ENCODE assay signal across 21 cellular contexts in the genomic region with DNA sequence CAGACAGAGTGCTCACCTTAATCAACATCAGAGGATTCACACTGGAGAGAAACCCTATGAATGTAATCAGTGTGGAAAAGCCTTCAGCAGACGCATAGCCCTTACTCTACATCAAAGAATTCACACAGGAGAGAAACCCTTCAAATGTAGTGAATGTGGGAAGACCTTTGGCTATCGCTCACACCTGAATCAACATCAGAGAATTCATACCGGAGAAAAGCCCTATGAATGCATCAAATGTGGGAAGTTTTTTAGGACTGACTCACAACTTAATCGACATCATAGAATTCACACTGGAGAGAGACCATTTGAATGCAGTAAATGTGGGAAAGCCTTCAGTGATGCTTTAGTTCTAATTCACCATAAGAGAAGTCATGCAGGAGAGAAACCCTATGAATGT. TPM values are rescaled to one million over a fixed set of nuclear protein-coding genes. Genes with fewer than 3 reads are reported as not detected.
DNase-seq lines count a peak whose midpoint lies in the region; ATAC-seq, FAIRE-seq and TF ChIP-seq lines count a peak whose summit lies in the region.
"Had no signal": no experiment of that assay in that cellular context is flagged by ENCODE, and none has a peak within 500 bp of the region (broad histone marks: within the 10 kb centered on the region; RNA-seq: fewer than 3 reads in every experiment).

No MANE protein-coding gene starts in this region.

- H3K56ac ChIP-seq in H1 (replicated peaks; ENCODE audit: insufficient read length, low read depth, low read length): no peak overlapping the region

- TF ChIP-seq CTCF in mammary epithelial cell (conservative IDR thresholded peaks at IDR 0.05 in 1 of 2, IDR thresholded peaks at IDR 0.05 in 1 of 2; ENCODE audit: extremely low read depth in 1 of 2, insufficient read depth in 1 of 2, low read depth in 1 of 2, low read length in 2 of 2) (no peak), breast epithelium (IDR thresholded peaks at IDR 0.05) (no peak), H1 (IDR thresholded peaks at IDR 0.05; ENCODE audit: control extremely low read depth in 1 of 3, insufficient read depth in 1 of 3, low read depth in 1 of 3, low read length in 3 of 3) (no peak), stomach (IDR thresholded peaks at IDR 0.05) (no peak)

- no peak overlapping the region for H3K23ac ChIP-seq in H1 (ENCODE audit: insufficient read length)

- no peak overlapping the region for H4K5ac ChIP-seq in H1 (ENCODE audit: insufficient read length, low read depth, low read length)

- dilution Hi-C loops in mammary epithelial cell (cut with HindIII; ENCODE audit: low sequenced_read_pairs): no loop called here

- no peak overlapping the region for H2BK20ac ChIP-seq in H1 (ENCODE audit: low read length)

- H3K4me2 ChIP-seq in mammary epithelial cell (ENCODE audit: insufficient read depth, low read depth, low read length): no peak overlapping the region
- no peak overlapping the region for H3K4me2 ChIP-seq in H1 (ENCODE audit: insufficient read depth in 1 of 2, low read depth in 2 of 2, low read length in 2 of 2)
- H3K4me2 ChIP-seq: KMS-11, PC-9 had no signal

- no peak overlapping the region for H3K4ac ChIP-seq in H1 (replicated peaks; ENCODE audit: insufficient read length, low read depth, low read length)

- no peaks in the 10 kb centered on the region for H3K4me1 ChIP-seq in mammary epithelial cell (ENCODE audit: insufficient read depth, low read length)
- no peaks in the 10 kb centered on the region for H3K4me1 ChIP-seq in breast epithelium
- no peaks in the 10 kb centered on the region for H3K4me1 ChIP-seq in H1 (replicated peaks in 1 of 4; ENCODE audit: control insufficient read depth in 3 of 4, insufficient read depth in 4 of 4, low read length in 3 of 4)
- H3K4me1 ChIP-seq in muscle layer of duodenum (ENCODE audit: control insufficient read depth in 1 of 2, insufficient read depth in 2 of 2, low read length in 2 of 2): peaks cover 0 to 5% of the 10 kb centered on the region in 2 donors
- no peaks in the 10 kb centered on the region for H3K4me1 ChIP-seq in stomach

- H3K27ac ChIP-seq in mammary epithelial cell (ENCODE audit: insufficient read depth, low read depth, low read length): no peak overlapping the region
- no peak overlapping the region for H3K27ac ChIP-seq in breast epithelium
- H3K27ac ChIP-seq in H1 (ENCODE audit: low read depth, low read length): no peak overlapping the region
- no peak overlapping the region for H3K27ac ChIP-seq in muscle layer of duodenum (ENCODE audit: low read length)
- H3K27ac ChIP-seq in stomach: no peak overlapping the region
- H3K27ac ChIP-seq: 22Rv1, KMS-11, PC-9 had no signal

- H2AK5ac ChIP-seq in H1 (ENCODE audit: low read depth, low read length): no peak overlapping the region

- H4K8ac ChIP-seq in H1 (ENCODE audit: extremely low read depth, insufficient read depth, low read length): no peak overlapping the region

- no peaks in the 10 kb centered on the region for H3K27me3 ChIP-seq in mammary epithelial cell (ENCODE audit: insufficient read depth, low read length)
- H3K27me3 ChIP-seq in breast epithelium: no peaks in the 10 kb centered on the region
- H3K27me3 ChIP-seq in H1 (replicated peaks in 1 of 4; ENCODE audit: control insufficient read depth in 3 of 4, extremely low read depth in 1 of 4, insufficient read depth in 3 of 4, low read length in 3 of 4): no peaks in the 10 kb centered on the region
- no peaks in the 10 kb centered on the region for H3K27me3 ChIP-seq in muscle layer of duodenum (ENCODE audit: low read depth, low read length)
- no peaks in the 10 kb centered on the region for H3K27me3 ChIP-seq in stomach

- no peak overlapping the region for H2BK15ac ChIP-seq in H1 (ENCODE audit: low read length)

- FAIRE-seq in H1 (lab: Jason Lieb, UNC): no peak
- FAIRE-seq: G401.6 had no signal

- H3K4me3 ChIP-seq in mammary epithelial cell (replicated peaks in 1 of 3; ENCODE audit: insufficient read depth in 1 of 3, low read depth in 2 of 3, low read length in 3 of 3): no peak overlapping the region
- no peak overlapping the region for H3K4me3 ChIP-seq in breast epithelium
- H3K4me3 ChIP-seq in H1 (ENCODE audit: extremely low read depth in 1 of 4, insufficient read depth in 2 of 4, low read depth in 3 of 4, low read length in 4 of 4): no peak overlapping the region
- H3K4me3 ChIP-seq in muscle layer of duodenum (ENCODE audit: low read depth in 1 of 2, low read length in 2 of 2): peak overlapping the region; percentile 24 to 59
- H3K4me3 ChIP-seq in stomach: no peak overlapping the region
- H3K4me3 ChIP-seq: PC-9 had no signal

- no peak overlapping the region for H2BK120ac ChIP-seq in H1 (replicated peaks; ENCODE audit: low read depth, low read length)

- H3K18ac ChIP-seq in H1 (ENCODE audit: extremely low read depth, low read length): no peak overlapping the region

- intact Hi-C loops in mammary epithelial cell (cut with micrococcal nuclease) (no loop called here), breast epithelium (cut with DNase I; ENCODE audit: low total_unique reads) (no loop called here), stomach (cut with DNase I; ENCODE audit: low total_unique reads) (no loop called here)

- in situ Hi-C loops in mammary epithelial cell (cut with MboI; ENCODE audit: low sequenced_read_pairs in 2 of 2): no loop called here

- H2AFZ ChIP-seq in mammary epithelial cell (ENCODE audit: low read depth, low read length) (no peak overlapping the region), H1 (ENCODE audit: low read length) (no peak overlapping the region)
- H2AFZ ChIP-seq: PC-9 had no signal

- H3K9ac ChIP-seq in mammary epithelial cell (ENCODE audit: insufficient read depth, low read length) (no peak overlapping the region), H1 (replicated peaks in 1 of 4; ENCODE audit: extremely low read depth in 1 of 4, low read depth in 3 of 4, low read length in 3 of 4) (no peak overlapping the region)
- H3K9ac ChIP-seq: KMS-11 had no signal

- H3K79me2 ChIP-seq in mammary epithelial cell (ENCODE audit: insufficient read depth, low read length) (no peaks in the 10 kb centered on the region), H1 (ENCODE audit: control insufficient read depth in 1 of 2, insufficient read depth in 2 of 2, low read length in 2 of 2) (no peaks in the 10 kb centered on the region)

- H2BK5ac ChIP-seq in H1 (ENCODE audit: low read depth, low read length): no peak overlapping the region

- no peak overlapping the region for H4K91ac ChIP-seq in H1 (replicated peaks; ENCODE audit: insufficient read length, low read length)

- H3K36me3 ChIP-seq in mammary epithelial cell (ENCODE audit: insufficient read depth, low read length): no peaks in the 10 kb centered on the region
- peaks cover 47% of the 10 kb centered on the region for H3K36me3 ChIP-seq in breast epithelium
- peaks cover 0 to 36% (median 19%) of the 10 kb centered on the region in 4 experiments; a peak in 5 of 8 replicates for H3K36me3 ChIP-seq in H1 (ENCODE audit: control insufficient read depth in 2 of 4, insufficient read depth in 4 of 4, low read length in 3 of 4)
- peaks cover 40 to 60% of the 10 kb centered on the region in 2 donors for H3K36me3 ChIP-seq in muscle layer of duodenum (ENCODE audit: control insufficient read depth in 1 of 2, insufficient read depth in 2 of 2, low read length in 2 of 2)
- peaks cover 41 to 64% (median 57%) of the 10 kb centered on the region in 4 donors for H3K36me3 ChIP-seq in stomach

- peaks cover 46% of the 10 kb centered on the region for H3K9me3 ChIP-seq in mammary epithelial cell (replicated peaks; ENCODE audit: insufficient read depth, low read length)
- peaks cover 91 to 100% of the 10 kb centered on the region in 2 donors for H3K9me3 ChIP-seq in breast epithelium
- peaks cover 55 to 59% of the 10 kb centered on the region in 2 experiments for H3K9me3 ChIP-seq in H1 (ENCODE audit: insufficient read depth in 2 of 2, low read depth in 1 of 2, low read length in 1 of 2)
- peaks cover 71 to 85% of the 10 kb centered on the region in 2 donors for H3K9me3 ChIP-seq in muscle layer of duodenum (ENCODE audit: control insufficient read depth in 1 of 2, low read length in 2 of 2)
- peaks cover 71 to 100% (median 97%) of the 10 kb centered on the region in 4 donors for H3K9me3 ChIP-seq in stomach

- TF ChIP-seq POLR2A in breast epithelium (IDR thresholded peaks at IDR 0.05) (no peak), H1 (IDR thresholded peaks at IDR 0.05; ENCODE audit: control extremely low read depth in 1 of 2, low read depth in 2 of 2, low read length in 2 of 2) (no peak), stomach (IDR thresholded peaks at IDR 0.05) (no peak)

- 93% methylated on average over 3 of the region's 4 CpGs for WGBS in mammary epithelial cell (ENCODE audit: low coverage, missing lambda C conversion rate)
- WGBS in H1 (ENCODE audit: extremely low coverage in 1 of 2, insufficient coverage in 1 of 2, insufficient read length in 1 of 2, insufficient replicate concordance in 2 of 2, low coverage in 1 of 2, low lambda C conversion rate in 2 of 2, missing lambda C conversion rate in 1 of 2), 2 experiments: 92% methylated on average over 4 of the region's 4 CpGs; no CpG with 5 or more reads in 1 of the 2 experiments
- WGBS in stomach, 5 donors: 95 to 98% (median 98%) methylated on average over 4 of the region's 4 CpGs

- H3K23me2 ChIP-seq in H1 (ENCODE audit: low read depth, low read length): no peaks in the 10 kb centered on the region

- DNase-seq in mammary epithelial cell (no peak), breast epithelium (ENCODE audit: low spot score in 2 of 2) (no peak), RKO (ENCODE audit: low spot score) (peak; percentile 44), H1 (ENCODE audit: low read depth in 1 of 2, low spot score in 2 of 2) (no peak), stomach (no peak), GM19238 (ENCODE audit: insufficient read length, low spot score) (no peak)
- DNase-seq: CD4-positive, CD25-positive, alpha-beta regulatory T cell; DMS53; IMR-90; MM.1S; NCI-H2029; NCI-H446 treated with DMSO at 0.1 percent for 48 hours; NCI-H526; PC-9; RPMI8226; SHP77 had no signal

- no peak for TF ChIP-seq EP300 in H1 (IDR thresholded peaks at IDR 0.05; ENCODE audit: borderline replicate concordance in 1 of 2, low read depth in 2 of 2, low read length in 2 of 2)
- no peak for TF ChIP-seq EP300 in stomach (IDR thresholded peaks at IDR 0.05)

- TSS peak; percentile 20 for BruUV-seq in mammary epithelial cell (replicated peaks; lab: Mats Ljungman, UMichigan)

- no peak for TF ChIP-seq RAD21 in H1 (IDR thresholded peaks at IDR 0.05 in 1 of 2, conservative IDR thresholded peaks at IDR 0.05 in 1 of 2; ENCODE audit: low read depth in 2 of 2, low read length in 2 of 2)

- ATAC-seq in GM18907 (IDR thresholded peaks at IDR 0.05; ENCODE audit: unreplicated experiment): no peak

- H3K14ac ChIP-seq in H1 (ENCODE audit: insufficient read length): no peak overlapping the region

- CTCF ChIA-PET in mammary epithelial cell (lab: Charles Lee; ENCODE audit: low non-redundant PET): no interaction called here
- CTCF ChIA-PET in H1 (lab: Charles Lee; ENCODE audit: partially characterized antibody): no interaction called here

- no peak overlapping the region for H2BK12ac ChIP-seq in H1 (ENCODE audit: low read depth, low read length)

- H4K20me1 ChIP-seq in mammary epithelial cell (ENCODE audit: insufficient read depth, low read length) (no peaks in the 10 kb centered on the region), H1 (replicated peaks in 1 of 2; ENCODE audit: control insufficient read depth in 1 of 2, insufficient read depth in 2 of 2, low read length in 2 of 2) (no peaks in the 10 kb centered on the region)

- no peaks in the 10 kb centered on the region for H3K79me1 ChIP-seq in H1 (ENCODE audit: low read depth, low read length)

- POLR2A ChIA-PET in H1 (lab: Charles Lee; ENCODE audit: partially characterized antibody): no interaction called here

RNA-seq across cellular contexts. Expression of a gene that starts 18.3 kb away (rescaled TPM):
- total RNA-seq in mammary epithelial cell (1 to 10 TPM; 3.2 to 6.5 TPM), breast epithelium (10 to 100 TPM in 1 of 3 donors, 1 to 10 TPM in 2; 6.7 to 14.2 (median 9.5) TPM), stomach (10 to 100 TPM in 1 of 5 donors, 1 to 10 TPM in 4; 2.7 to 20.6 (median 8.2) TPM)
- polyA plus RNA-seq in mammary epithelial cell (1.8 TPM), H1 (2011; rRNA removed) (1.3 and 2.1 TPM in 2 replicates), stomach (1 to 10 TPM; 2.3 to 3.2 (median 2.6) TPM)
- polyA minus RNA-seq in mammary epithelial cell: 0.88 TPM
- 3.7 and 4.5 TPM in 2 replicates for total RNA-seq in H1 (2021; fragmentation: NEBNext Ultra II Directional; extraction: Animal tissue kit (Norgen Biotek cat#: 25700))
- polyA plus RNA-seq in H1 (2011; cell fraction: cytosol; rRNA removed): 1.3 TPM
- polyA plus RNA-seq in H1 (2011; cell fraction: nucleus; rRNA removed): 1.4 TPM
- polyA plus RNA-seq in H1 (2012, experiment 1 of 2): 1.4 to 3.1 TPM (median 1.9 TPM) in 4 replicates
- 0.28 TPM for polyA plus RNA-seq in H1 (2012, experiment 2 of 2)
- polyA plus RNA-seq in H1 (2013, experiment 1 of 2): 1.7 TPM
- 1.5 TPM for polyA plus RNA-seq in H1 (2013, experiment 2 of 2)
- polyA minus RNA-seq in H1 (2011; rRNA and poly(A)+ RNA removed): 2.6 TPM in 2 replicates
- polyA minus RNA-seq in H1 (2011; cell fraction: cytosol; rRNA and poly(A)+ RNA removed): 2.5 TPM
- polyA minus RNA-seq in H1 (2011; cell fraction: nucleus; rRNA and poly(A)+ RNA removed): 5.0 TPM

Comparison
In these comparisons a context has a peak if more than half of its experiments do, and no peak if none do; other contexts are left out.
1. H3K4me3 ChIP-seq: peak in muscle layer of duodenum (2 of 2); none in mammary epithelial cell (0 of 3), breast epithelium (0 of 3), H1 (0 of 4) and stomach (0 of 4).